ENCODE assay signal across 2 cellular contexts in the genomic region with DNA sequence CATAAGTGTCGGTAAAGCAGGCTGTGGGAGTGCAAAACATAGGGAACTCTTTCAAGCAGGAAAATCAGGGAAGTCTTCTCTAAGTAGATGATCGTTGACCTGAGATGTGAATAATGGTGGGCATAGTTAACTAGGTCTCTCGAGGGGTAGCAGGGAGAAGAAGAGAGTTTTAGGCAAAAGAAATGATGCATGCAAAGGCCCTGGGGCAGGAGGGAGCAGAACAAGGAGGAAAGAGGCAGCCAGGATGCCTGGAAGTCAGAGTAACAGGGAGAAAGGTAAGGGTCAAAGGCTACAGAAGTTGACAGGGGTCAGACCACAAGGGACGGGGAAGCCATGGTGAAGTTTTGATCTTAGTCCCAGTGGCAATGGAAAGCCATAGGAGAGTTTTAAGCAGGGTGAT.
TF ChIP-seq lines count a peak whose summit lies in the region.

No MANE protein-coding gene starts in this region.

TF ChIP-seq in A549, 52 proteins besides CTCF, POLR2A, EP300 and RAD21 (continued from another document):
- TF ChIP-seq, protein P1, sequence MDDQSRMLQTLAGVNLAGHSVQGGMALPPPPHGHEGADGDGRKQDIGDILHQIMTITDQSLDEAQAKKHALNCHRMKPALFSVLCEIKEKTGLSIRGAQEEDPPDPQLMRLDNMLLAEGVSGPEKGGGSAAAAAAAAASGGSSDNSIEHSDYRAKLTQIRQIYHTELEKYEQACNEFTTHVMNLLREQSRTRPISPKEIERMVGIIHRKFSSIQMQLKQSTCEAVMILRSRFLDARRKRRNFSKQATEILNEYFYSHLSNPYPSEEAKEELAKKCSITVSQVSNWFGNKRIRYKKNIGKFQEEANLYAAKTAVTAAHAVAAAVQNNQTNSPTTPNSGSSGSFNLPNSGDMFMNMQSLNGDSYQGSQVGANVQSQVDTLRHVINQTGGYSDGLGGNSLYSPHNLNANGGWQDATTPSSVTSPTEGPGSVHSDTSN (IDR thresholded peaks at IDR 0.05): no peak
- TF ChIP-seq ZNF302 (CRISPR knock-in tag; IDR thresholded peaks at IDR 0.05) (no peak), EHF (CRISPR knock-in tag; IDR thresholded peaks at IDR 0.05) (no peak), RARB (CRISPR knock-in tag; IDR thresholded peaks at IDR 0.05) (no peak), POLR2AphosphoS2 (conservative IDR thresholded peaks at IDR 0.05; ENCODE audit: low read length) (no peak), KDM5A (IDR thresholded peaks at IDR 0.05) (no peak), CBX2 (IDR thresholded peaks at IDR 0.05; ENCODE audit: borderline replicate concordance, low read depth) (no peak), RCOR1 (IDR thresholded peaks at IDR 0.05; ENCODE audit: low read depth, low read length) (no peak), ESRRA (IDR thresholded peaks at IDR 0.05; ENCODE audit: borderline replicate concordance, low read length) (no peak), ZC3H11A (IDR thresholded peaks at IDR 0.05) (no peak), CHD2 (IDR thresholded peaks at IDR 0.05; ENCODE audit: low read length, partially characterized antibody) (no peak)
- TF ChIP-seq, protein P2, sequence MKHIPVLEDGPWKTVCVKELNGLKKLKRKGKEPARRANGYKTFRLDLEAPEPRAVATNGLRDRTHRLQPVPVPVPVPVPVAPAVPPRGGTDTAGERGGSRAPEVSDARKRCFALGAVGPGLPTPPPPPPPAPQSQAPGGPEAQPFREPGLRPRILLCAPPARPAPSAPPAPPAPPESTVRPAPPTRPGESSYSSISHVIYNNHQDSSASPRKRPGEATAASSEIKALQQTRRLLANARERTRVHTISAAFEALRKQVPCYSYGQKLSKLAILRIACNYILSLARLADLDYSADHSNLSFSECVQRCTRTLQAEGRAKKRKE (CRISPR knock-in tag; IDR thresholded peaks at IDR 0.05; ENCODE audit: low read depth): no peak

TF ChIP-seq in HEK293, 187 proteins besides CTCF, POLR2A, EP300 and RAD21 (continued from another document):
- TF ChIP-seq, protein P3, sequence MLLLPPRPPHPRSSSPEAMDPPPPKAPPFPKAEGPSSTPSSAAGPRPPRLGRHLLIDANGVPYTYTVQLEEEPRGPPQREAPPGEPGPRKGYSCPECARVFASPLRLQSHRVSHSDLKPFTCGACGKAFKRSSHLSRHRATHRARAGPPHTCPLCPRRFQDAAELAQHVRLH (tag by site-specific recombination; IDR thresholded peaks at IDR 0.05): no peak
